Comparison of ENCODE assay signal across 8 cellular contexts in the genomic region with DNA sequence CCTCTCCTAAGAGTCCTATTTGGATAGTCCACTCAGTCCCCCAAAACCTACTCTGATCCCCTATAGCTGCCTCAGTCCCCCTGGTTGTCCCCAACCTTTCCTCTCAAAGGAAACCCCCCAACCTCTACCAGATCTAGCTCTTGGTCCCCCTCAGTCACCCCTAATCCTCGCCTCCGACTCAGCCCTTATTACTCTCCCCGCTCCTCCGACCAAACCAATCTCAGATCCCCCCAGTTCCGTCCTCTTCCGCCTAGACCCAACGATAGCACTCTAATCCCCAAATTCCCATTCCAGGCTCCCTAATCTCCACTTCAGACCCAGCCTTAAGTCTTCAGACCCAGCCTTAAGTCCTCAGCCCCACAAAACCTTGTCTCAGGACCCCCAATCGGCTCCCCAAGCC.
DNase-seq lines count a peak whose midpoint lies in the region; ATAC-seq and TF ChIP-seq lines count a peak whose summit lies in the region.

No MANE protein-coding gene starts in this region.

- no peaks in the 10 kb centered on the region for H3K9me3 ChIP-seq in DOHH2 (ENCODE audit: control insufficient read depth, insufficient read depth, low read length)
- H3K9me3 ChIP-seq in parathyroid adenoma (ENCODE audit: control insufficient read depth, low read length): no peaks in the 10 kb centered on the region

- peaks cover 16% of the 10 kb centered on the region; the same call in 1 of the 2 replicates for H3F3A ChIP-seq in DOHH2 (ENCODE audit: control insufficient read depth, insufficient read depth)

- H2AFZ ChIP-seq in parathyroid adenoma: peak overlapping the region; percentile 94

- H3K79me2 ChIP-seq in DOHH2 (ENCODE audit: control insufficient read depth, low read length) (no peaks in the 10 kb centered on the region), parathyroid adenoma (peaks cover 30% of the 10 kb centered on the region)

- H3K4me2 ChIP-seq in DOHH2 (ENCODE audit: low read length): peak overlapping the region; percentile 74
- peak overlapping the region; percentile 99 for H3K4me2 ChIP-seq in parathyroid adenoma (ENCODE audit: low read length)

- TF ChIP-seq CTCF in DOHH2 (IDR thresholded peaks at IDR 0.05; ENCODE audit: low read depth, low read length, poor library complexity, severe bottlenecking) (no peak), fibroblast of pulmonary artery (IDR thresholded peaks at IDR 0.05; ENCODE audit: low read length, missing control alignments) (no peak), parathyroid adenoma (IDR thresholded peaks at IDR 0.05) (no peak)

- H3K4me3 ChIP-seq in DOHH2 (ENCODE audit: low read length): peak overlapping the region; percentile 74
- peak overlapping the region; percentile 64 for H3K4me3 ChIP-seq in fibroblast of pulmonary artery (replicated peaks; ENCODE audit: low read depth, low read length)
- peak overlapping the region; percentile 87 for H3K4me3 ChIP-seq in parathyroid adenoma (ENCODE audit: low read depth, low read length)

- H3K36me3 ChIP-seq in DOHH2 (ENCODE audit: control insufficient read depth, low read length): no peaks in the 10 kb centered on the region
- H3K36me3 ChIP-seq in parathyroid adenoma (ENCODE audit: control insufficient read depth, insufficient read depth, low read length): no peaks in the 10 kb centered on the region

- H3K9ac ChIP-seq in parathyroid adenoma: peak overlapping the region; percentile 97

- no peak overlapping the region for H3K27ac ChIP-seq in DOHH2 (ENCODE audit: low read depth, low read length)
- H3K27ac ChIP-seq in parathyroid adenoma: peak overlapping the region; percentile 74

- DNase-seq in fibroblast of pulmonary artery (ENCODE audit: low read depth) (no peak), GDM1 (lab: John Stamatoyannopoulos, UW) (no peak), DMS 273 (lab: John Stamatoyannopoulos, UW; ENCODE audit: unreplicated experiment) (no peak), NCI-H446 treated with DMSO at 0.1 percent for 48 hours (lab: John Stamatoyannopoulos, UW) (no peak), NCI-H1417 treated with DMSO at 0.1 percent for 48 hours (lab: John Stamatoyannopoulos, UW) (no peak)

- ATAC-seq in SK-N-SH treated with all-trans-retinoic acid at 6 μM for 48 hours: peak; percentile 46

- no peaks in the 10 kb centered on the region for H4K20me1 ChIP-seq in DOHH2 (ENCODE audit: control insufficient read depth, insufficient read depth, low read depth, low read length)

- H3K27me3 ChIP-seq in DOHH2 (ENCODE audit: control insufficient read depth, low read length) (peaks cover 29% of the 10 kb centered on the region), parathyroid adenoma (ENCODE audit: control insufficient read depth, insufficient read depth, low read length) (no peaks in the 10 kb centered on the region)

- H3K9me2 ChIP-seq in DOHH2 (replicated peaks; ENCODE audit: control insufficient read depth, low read length): no peaks in the 10 kb centered on the region

- H3K4me1 ChIP-seq in DOHH2 (ENCODE audit: control insufficient read depth, low read length) (peaks cover 37% of the 10 kb centered on the region), parathyroid adenoma (peaks cover 34% of the 10 kb centered on the region)

TF ChIP-seq in SK-N-SH treated with all-trans-retinoic acid at 6 μM for 48 hours, 23 proteins besides CTCF, POLR2A, EP300 and RAD21:
- TF ChIP-seq BACH2 (CRISPR knock-in tag; IDR thresholded peaks at IDR 0.05; ENCODE audit: borderline replicate concordance): no peak
